ENCODE assay signal across 11 cellular contexts in the genomic region with DNA sequence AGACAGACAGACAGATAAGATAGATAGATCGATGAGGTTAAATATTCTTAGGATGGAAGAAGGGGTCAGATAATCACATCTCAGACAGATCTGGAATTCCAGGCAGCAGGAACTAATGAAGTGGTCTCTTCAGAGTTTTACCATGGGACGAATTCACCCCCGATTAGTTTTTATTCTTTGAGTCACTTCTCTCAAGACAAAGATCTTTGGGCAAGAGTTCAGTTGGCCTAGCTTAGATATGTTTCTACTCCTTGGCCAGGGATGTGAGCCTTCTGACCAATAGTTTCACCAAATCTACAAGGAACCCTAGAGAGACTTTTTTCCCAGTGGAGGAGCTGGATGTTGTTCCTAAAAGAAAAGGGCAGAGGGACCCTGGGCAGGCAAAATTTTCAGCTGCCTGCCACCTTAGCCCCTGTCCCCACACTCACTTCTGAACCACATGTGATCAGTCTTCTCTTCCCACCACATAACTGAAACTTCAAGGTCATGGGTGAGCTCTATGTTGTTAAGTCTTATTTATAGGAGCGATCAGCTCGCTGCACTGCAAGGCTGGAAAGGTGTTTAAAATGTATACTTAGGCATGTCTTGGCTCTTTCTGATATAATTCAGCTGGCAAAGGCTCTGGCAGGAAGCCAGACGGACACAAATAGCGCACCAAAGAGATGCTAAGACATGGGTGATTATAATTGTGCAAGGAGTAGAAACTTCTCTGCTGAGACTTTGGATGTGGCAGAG.
DNase-seq lines count a peak whose midpoint lies in the region; ATAC-seq and TF ChIP-seq lines count a peak whose summit lies in the region.
"Had no signal": no experiment of that assay in that cellular context is flagged by ENCODE, and none has a peak within 500 bp of the region (broad histone marks: within the 10 kb centered on the region; RNA-seq: fewer than 3 reads in every experiment).

No MANE protein-coding gene starts in this region.

- H3K27me3 ChIP-seq in esophagus squamous epithelium (no peaks in the 10 kb centered on the region), MG63 (no peaks in the 10 kb centered on the region)

- H3K4me3 ChIP-seq in esophagus squamous epithelium (no peak overlapping the region), MG63 (no peak overlapping the region)
- H3K4me3 ChIP-seq: A549 had no signal

- peak; percentile 46 for ATAC-seq in HG03442 (IDR thresholded peaks at IDR 0.05; ENCODE audit: unreplicated experiment)
- ATAC-seq: A549 had no signal

- no peaks in the 10 kb centered on the region for H3K36me3 ChIP-seq in esophagus squamous epithelium
- no peaks in the 10 kb centered on the region for H3K36me3 ChIP-seq in MG63
- H3K36me3 ChIP-seq: neutrophil had no signal

- H3K9me3 ChIP-seq in esophagus squamous epithelium (no peaks in the 10 kb centered on the region), MG63 (no peaks in the 10 kb centered on the region)
- H3K9me3 ChIP-seq: A549, neutrophil had no signal

- TF ChIP-seq POLR2A in esophagus squamous epithelium (IDR thresholded peaks at IDR 0.05), result no peak

- TF ChIP-seq CTCF in esophagus squamous epithelium (IDR thresholded peaks at IDR 0.05) (no peak), GM10248 (IDR thresholded peaks at IDR 0.05; ENCODE audit: control extremely low read depth, extremely low read depth, low read depth, missing control alignments) (no peak)

- POLR2A ChIA-PET in GM10248 (lab: Yijun Ruan, JAX), result interaction anchor here (0.5 kb wide), 1 partner anchor 326 kb away, joined by 3 read pairs; no protein-coding TSS in a partner anchor

- H3K4me1 ChIP-seq in esophagus squamous epithelium, result peaks cover 3 to 52% (median 23%) of the 10 kb centered on the region in 3 donors

- peak; percentile 33 for DNase-seq in NCI-H2171 treated with DMSO at 0.1 percent for 48 hours (lab: John Stamatoyannopoulos, UW)
- no peak for DNase-seq in NCI-H2171 (lab: John Stamatoyannopoulos, UW)
- DNase-seq in esophagus squamous epithelium (lab: John Stamatoyannopoulos, UW), result no peak
- peak; percentile 63 for DNase-seq in superior temporal gyrus (ENCODE audit: extremely low spot score)
- DNase-seq in dedifferentiated amniotic fluid mesenchymal stem cell (ENCODE audit: extremely low spot score), result no peak
- no peak for DNase-seq in GM10248 (ENCODE audit: extremely low spot score)
- DNase-seq in MG63, result no peak
- DNase-seq: NCI-H2081 treated with DMSO at 0.1 percent for 48 hours had no signal

- 26 to 47% methylated on average over 7 of the region's 7 CpGs for WGBS in esophagus squamous epithelium, 2 donors

- H3K27ac ChIP-seq in esophagus squamous epithelium, result peak overlapping the region; percentile 21 to 82 (median 62)
- H3K27ac ChIP-seq: neutrophil had no signal

- CTCF ChIA-PET in GM10248 (lab: Yijun Ruan, JAX), result interaction anchor here (0.9 to 3.9 kb wide), 12 partner anchors 9 to 270 kb away, joined by 3 to 26 read pairs (median 4); no protein-coding TSS in a partner anchor

- intact Hi-C loops in esophagus squamous epithelium (cut with DNase I), result loop anchor here (5.0 kb wide), 1 partner anchor 129 kb away; no protein-coding TSS in a partner anchor

Comparison
In these comparisons a context has a peak if more than half of its experiments do, and no peak if none do; other contexts are left out.
1. DNase-seq: peak in NCI-H2171 treated with DMSO at 0.1 percent for 48 hours (single experiment) and superior temporal gyrus (single experiment); none in NCI-H2171 (single experiment), esophagus squamous epithelium (single experiment), dedifferentiated amniotic fluid mesenchymal stem cell (single experiment), GM10248 (single experiment) and MG63 (single experiment).